13 cellular contexts compared by ENCODE assay signal in genomic region chr11:125300791-125301218, GRCh38.
A peak's percentile ranks its signal among the peaks of the same experiment; 100 is the strongest.
DNase-seq lines count a peak whose midpoint lies in the region; ATAC-seq and TF ChIP-seq lines count a peak whose summit lies in the region.
"Had no signal": no experiment of that assay in that cellular context is flagged by ENCODE, and none has a peak within 500 bp of the region (broad histone marks: within the 10 kb centered on the region; RNA-seq: fewer than 3 reads in every experiment).

No MANE protein-coding gene starts in this region.

- H3K79me2 ChIP-seq in PC-9 (ENCODE audit: low read depth) (no peaks in the 10 kb centered on the region), parathyroid adenoma (no peaks in the 10 kb centered on the region)

- H3K4me2 ChIP-seq in PC-9: peak overlapping the region; percentile 63
- H3K4me2 ChIP-seq in parathyroid adenoma (ENCODE audit: low read length): no peak overlapping the region

- peaks cover 23% of the 10 kb centered on the region for H3K4me1 ChIP-seq in PC-9 (replicated peaks; ENCODE audit: insufficient read depth)
- H3K4me1 ChIP-seq in parathyroid adenoma: peaks cover 5% of the 10 kb centered on the region
- no peaks in the 10 kb centered on the region for H3K4me1 ChIP-seq in BE2C
- H3K4me1 ChIP-seq: suprapubic skin had no signal

- no peak overlapping the region for H3K9ac ChIP-seq in parathyroid adenoma

- H4K20me1 ChIP-seq in PC-9 (ENCODE audit: insufficient read depth): no peaks in the 10 kb centered on the region

- CTCF ChIA-PET in PC-9 (lab: Charles Lee): no interaction called here

- peaks cover 14% of the 10 kb centered on the region; the same call in 1 of the 2 replicates for H3F3A ChIP-seq in PC-9 (ENCODE audit: insufficient read depth, low read depth)

- DNase-seq in EL: peak; percentile 92
- peak; percentile 19 to 98 for DNase-seq in PC-9
- DNase-seq in fibroblast of gingiva (ENCODE audit: low read depth): peak; percentile 5
- no peak for DNase-seq in BE2C
- no peak for DNase-seq in activated CD4-positive, alpha-beta T cell treated with anti-CD3 and anti-CD28 coated beads, Interleukin-2, amount 50 U/mL, for 48 hours
- DNase-seq: NCI-H345, spleen, WERI-Rb-1 had no signal

- no peak for ATAC-seq in GM21619 (IDR thresholded peaks at IDR 0.05; ENCODE audit: unreplicated experiment)
- no peak for ATAC-seq in GM21447 (IDR thresholded peaks at IDR 0.05; ENCODE audit: unreplicated experiment)

- intact Hi-C loops in PC-9 (cut with micrococcal nuclease; ENCODE audit: unreplicated experiment): no loop called here

- POLR2A ChIA-PET in PC-9 (lab: Charles Lee; ENCODE audit: unreplicated experiment): no interaction called here

- no peak overlapping the region for H3K4me3 ChIP-seq in PC-9
- H3K4me3 ChIP-seq in parathyroid adenoma (ENCODE audit: low read depth, low read length): no peak overlapping the region
- no peak overlapping the region for H3K4me3 ChIP-seq in BE2C (ENCODE audit: low read depth, low read length)
- H3K4me3 ChIP-seq: spleen, suprapubic skin had no signal

- no peak for TF ChIP-seq CTCF in PC-9 (conservative IDR thresholded peaks at IDR 0.05)
- TF ChIP-seq CTCF in parathyroid adenoma (IDR thresholded peaks at IDR 0.05): no peak
- TF ChIP-seq CTCF in BE2C (IDR thresholded peaks at IDR 0.05; ENCODE audit: low read depth, low read length): no peak

- no TSS peak for BruUV-seq in PC-9 (replicated peaks; lab: Mats Ljungman, UMichigan)

- H2AFZ ChIP-seq in PC-9: no peak overlapping the region
- no peak overlapping the region for H2AFZ ChIP-seq in parathyroid adenoma

- H3K27me3 ChIP-seq in PC-9 (ENCODE audit: insufficient read depth, low read depth) (no peaks in the 10 kb centered on the region), parathyroid adenoma (ENCODE audit: control insufficient read depth, insufficient read depth, low read length) (no peaks in the 10 kb centered on the region), BE2C (no peaks in the 10 kb centered on the region; the same call in 1 of the 2 replicates)
- H3K27me3 ChIP-seq: suprapubic skin had no signal

- H3K27ac ChIP-seq in PC-9 (peak overlapping the region; percentile 58), parathyroid adenoma (peak overlapping the region; percentile 47)
- H3K27ac ChIP-seq: HL-60, suprapubic skin, WERI-Rb-1 had no signal

- H3K9me3 ChIP-seq in PC-9 (ENCODE audit: insufficient read depth, low read depth) (no peaks in the 10 kb centered on the region), parathyroid adenoma (ENCODE audit: control insufficient read depth, low read length) (no peaks in the 10 kb centered on the region), BE2C (no peaks in the 10 kb centered on the region)
- H3K9me3 ChIP-seq: spleen, suprapubic skin had no signal

- H3K9me2 ChIP-seq in PC-9 (ENCODE audit: insufficient read depth): no peaks in the 10 kb centered on the region

- H3K36me3 ChIP-seq in PC-9 (ENCODE audit: low read depth) (no peaks in the 10 kb centered on the region), parathyroid adenoma (ENCODE audit: control insufficient read depth, insufficient read depth, low read length) (no peaks in the 10 kb centered on the region), BE2C (no peaks in the 10 kb centered on the region)
- H3K36me3 ChIP-seq: spleen, suprapubic skin, WERI-Rb-1 had no signal

Comparison
In these comparisons a context has a peak if more than half of its experiments do, and no peak if none do; other contexts are left out.
1. DNase-seq: peak in EL (single experiment), PC-9 (2 of 2) and fibroblast of gingiva (single experiment); none in BE2C (single experiment) and activated CD4-positive, alpha-beta T cell treated with anti-CD3 and anti-CD28 coated beads, Interleukin-2, amount 50 U/mL, for 48 hours (0 of 2).